In the genomic region with DNA sequence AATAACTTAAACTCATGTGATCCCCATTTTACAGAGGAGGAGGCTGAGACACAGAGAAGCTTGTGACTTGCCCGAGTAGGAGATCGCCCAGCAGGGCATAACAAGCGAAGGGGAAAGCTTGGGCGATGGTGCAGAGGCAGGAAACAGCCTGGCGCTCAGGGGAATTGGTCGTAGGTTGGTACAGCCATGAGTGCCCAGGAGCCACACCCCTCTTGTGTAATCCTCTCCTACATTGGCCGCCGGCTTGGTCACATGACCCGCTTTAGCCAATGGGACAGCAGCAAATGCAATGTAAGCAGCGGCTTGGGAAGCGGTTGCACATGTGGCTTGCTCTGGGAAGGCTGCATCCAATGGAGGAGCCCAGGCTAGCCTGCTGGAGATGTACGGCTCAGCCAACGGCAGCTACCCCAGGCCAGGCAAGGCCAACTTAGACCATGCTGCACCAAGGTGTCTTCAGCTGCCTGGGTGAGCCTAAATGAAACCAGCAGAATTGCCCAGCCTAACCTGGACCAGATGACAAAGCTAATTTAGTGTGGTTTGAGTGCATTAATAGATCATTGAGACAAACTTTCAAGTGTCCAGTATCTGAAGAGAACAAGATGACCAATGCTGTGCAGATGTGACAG, we compare ENCODE assay signal across 9 cellular contexts. TPM values are rescaled to one million over a fixed set of nuclear protein-coding genes. Genes with fewer than 3 reads are reported as not detected.
DNase-seq lines count a peak whose midpoint lies in the region; ATAC-seq and TF ChIP-seq lines count a peak whose summit lies in the region.
"Had no signal": no experiment of that assay in that cellular context is flagged by ENCODE, and none has a peak within 500 bp of the region (broad histone marks: within the 10 kb centered on the region; RNA-seq: fewer than 3 reads in every experiment).

No MANE protein-coding gene starts in this region.

- no peaks in the 10 kb centered on the region for H3K4me1 ChIP-seq in PC-3 (ENCODE audit: insufficient read depth, low read length)
- no peaks in the 10 kb centered on the region for H3K4me1 ChIP-seq in ovary (ENCODE audit: insufficient read depth)

- H3K9me3 ChIP-seq in PC-3 (ENCODE audit: low read length) (no peaks in the 10 kb centered on the region), ovary (no peaks in the 10 kb centered on the region)

- H3K36me3 ChIP-seq in PC-3 (ENCODE audit: low read depth, low read length), result no peaks in the 10 kb centered on the region
- no peaks in the 10 kb centered on the region for H3K36me3 ChIP-seq in ovary

- TF ChIP-seq EP300 in ovary (IDR thresholded peaks at IDR 0.05), result no peak

- H3K4me3 Mint-ChIP-seq in T-helper 2 cell treated with Interferon-gamma antibody and Interleukin-4, amounts not matched to agents 5 μg/mL and 100 μg/mL, for 36 hours, result no peak overlapping the region

- intact Hi-C loops in PC-3 (cut with micrococcal nuclease), result no loop called here
- intact Hi-C loops in ovary (cut with DNase I), result no loop called here

- H3K4me2 ChIP-seq in PC-3 (ENCODE audit: low read length), result no peak overlapping the region

- H2AFZ ChIP-seq in PC-3 (ENCODE audit: low read length), result no peak overlapping the region

- no peak; the same call in 1 of the 2 replicates for ATAC-seq in PC-3
- no peak for ATAC-seq in GM19035 (IDR thresholded peaks at IDR 0.05; ENCODE audit: unreplicated experiment)

- no peaks in the 10 kb centered on the region for H3F3A ChIP-seq in PC-3 (ENCODE audit: low read length, unreplicated experiment)

- H3K79me2 ChIP-seq in PC-3 (ENCODE audit: low read length), result no peaks in the 10 kb centered on the region

- no peak for TF ChIP-seq CTCF in PC-3 (conservative IDR thresholded peaks at IDR 0.05; ENCODE audit: low read depth, low read length)
- no peak for TF ChIP-seq CTCF in ovary (IDR thresholded peaks at IDR 0.05)

- no peaks in the 10 kb centered on the region for H3K27me3 ChIP-seq in PC-3 (ENCODE audit: low read length)
- H3K27me3 ChIP-seq in ovary, result no peaks in the 10 kb centered on the region

- 77 to 90% (median 86%) methylated on average over 13 of the region's 13 CpGs for WGBS in ovary, 3 donors

- H3K27ac ChIP-seq in PC-3 (ENCODE audit: low read length) (no peak overlapping the region), ovary (no peak overlapping the region)

- CTCF ChIA-PET in PC-3 (lab: Charles Lee), result no interaction called here

- no TSS peak for BruUV-seq in PC-3 (replicated peaks; lab: Mats Ljungman, UMichigan)

- H3K27ac Mint-ChIP-seq in T-helper 2 cell treated with Interferon-gamma antibody and Interleukin-4, amounts not matched to agents 5 μg/mL and 100 μg/mL, for 36 hours, result no peak overlapping the region

- DNase-seq in ELF-1 (ENCODE audit: low read depth, low spot score) (peak; percentile 69), H4 (ENCODE audit: low spot score) (peak; percentile 61), PC-3 (peak; percentile 26), iPS-NIHi7 (ENCODE audit: extremely low spot score) (peak; percentile 77), NCI-H2081 treated with DMSO at 0.1 percent for 48 hours (lab: John Stamatoyannopoulos, UW) (no peak), ovary (no peak)
- DNase-seq in T-helper 2 cell treated with Interferon-gamma antibody and Interleukin-4, amounts not matched to agents 5 μg/mL and 100 μg/mL, for 36 hours (ENCODE audit: low spot score), result no peak
- DNase-seq: NCI-H446 treated with DMSO at 0.1 percent for 48 hours had no signal

- H3K4me1 Mint-ChIP-seq in T-helper 2 cell treated with Interferon-gamma antibody and Interleukin-4, amounts not matched to agents 5 μg/mL and 100 μg/mL, for 36 hours (ENCODE audit: low read depth), result no peaks in the 10 kb centered on the region

- H3K9me3 Mint-ChIP-seq in T-helper 2 cell treated with Interferon-gamma antibody and Interleukin-4, amounts not matched to agents 5 μg/mL and 100 μg/mL, for 36 hours, result no peaks in the 10 kb centered on the region

- H3K27me3 Mint-ChIP-seq in T-helper 2 cell treated with Interferon-gamma antibody and Interleukin-4, amounts not matched to agents 5 μg/mL and 100 μg/mL, for 36 hours (ENCODE audit: low read depth), result peaks cover 5% of the 10 kb centered on the region

- no peaks in the 10 kb centered on the region for H4K20me1 ChIP-seq in PC-3 (ENCODE audit: low read length)

- H3K4me3 ChIP-seq in PC-3 (ENCODE audit: low read length), result no peak overlapping the region
- H3K4me3 ChIP-seq in ovary, result no peak overlapping the region

- H3K36me3 Mint-ChIP-seq in T-helper 2 cell treated with Interferon-gamma antibody and Interleukin-4, amounts not matched to agents 5 μg/mL and 100 μg/mL, for 36 hours (ENCODE audit: low read depth), result no peaks in the 10 kb centered on the region

- TF ChIP-seq POLR2A in ovary (IDR thresholded peaks at IDR 0.05), result no peak

- POLR2A ChIA-PET in PC-3 (lab: Charles Lee; ENCODE audit: unreplicated experiment), result no interaction called here

- H3K9me2 ChIP-seq in PC-3 (replicated peaks; ENCODE audit: low read length), result no peaks in the 10 kb centered on the region

- no peak overlapping the region for H3K9ac ChIP-seq in PC-3 (ENCODE audit: low read length)

RNA-seq across cellular contexts. Expression of gene SLC6A6, which starts 50.3 kb away (rescaled TPM):
- total RNA-seq in H4 (2014; rRNA removed; shearing (Covaris generic)), result 24.4 and 29.8 TPM in 2 replicates
- total RNA-seq in PC-3 (2014; rRNA removed) (28.1 and 31.9 TPM in 2 replicates), ovary (100 to 1,000 TPM in 3 of 7 donors, 10 to 100 TPM in 4; 32.5 to 141 (median 80.5) TPM)
- 10 to 100 TPM; 37.6 to 81.1 TPM for polyA plus RNA-seq in ovary

Comparison
In these comparisons a context has a peak if more than half of its experiments do, and no peak if none do; other contexts are left out.
1. DNase-seq: peak in ELF-1 (single experiment), H4 (single experiment), PC-3 (single experiment) and iPS-NIHi7 (single experiment); none in NCI-H2081 treated with DMSO at 0.1 percent for 48 hours (single experiment), T-helper 2 cell treated with Interferon-gamma antibody and Interleukin-4, amounts not matched to agents 5 μg/mL and 100 μg/mL, for 36 hours (single experiment) and ovary (0 of 5).